In the genomic region with DNA sequence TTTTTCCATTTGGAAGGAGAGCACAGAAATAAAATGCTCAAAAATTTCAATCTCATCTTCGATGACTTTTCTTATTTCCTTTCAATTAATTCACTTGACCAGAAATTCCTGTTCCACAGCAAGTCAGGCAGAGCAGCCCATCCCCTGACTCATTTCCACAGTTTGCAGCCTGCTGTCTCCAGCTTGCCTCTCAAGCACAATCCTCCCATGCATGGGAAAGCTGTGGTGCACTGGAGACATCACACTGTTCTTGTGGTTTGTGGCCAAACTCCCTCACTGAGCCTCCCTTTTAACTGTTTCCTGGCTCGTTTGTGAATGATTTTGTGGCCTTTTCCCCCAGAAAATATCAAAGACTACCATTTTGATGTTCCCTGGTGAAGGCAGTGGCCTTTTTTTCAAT, we compare ENCODE assay signal across 11 cellular contexts.
A peak's percentile ranks its signal among the peaks of the same experiment; 100 is the strongest.
DNase-seq lines count a peak whose midpoint lies in the region; ATAC-seq and TF ChIP-seq lines count a peak whose summit lies in the region.
"Had no signal": no experiment of that assay in that cellular context is flagged by ENCODE, and none has a peak within 500 bp of the region (broad histone marks: within the 10 kb centered on the region; RNA-seq: fewer than 3 reads in every experiment).

No MANE protein-coding gene starts in this region.

- DNase-seq in A172 (ENCODE audit: low spot score) (peak; percentile 73), H4 (ENCODE audit: low spot score) (peak; percentile 92), SK-N-MC (ENCODE audit: low read depth, low spot score) (peak; percentile 85), fibroblast of pulmonary artery (ENCODE audit: low read depth) (peak; percentile 53), NCI-H1048 (lab: John Stamatoyannopoulos, UW) (no peak)
- DNase-seq in stimulated activated naive CD8-positive, alpha-beta T cell treated with anti-CD3 and anti-CD28 coated beads, Interleukin-15, amount 100 ng/mL, for 72 hours, result no peak
- DNase-seq: activated T-cell treated with anti-CD3 and anti-CD28 coated beads, Interleukin-2, amount 50 U/mL, for 1 hour; IMR-90 had no signal

- H3K27me3 ChIP-seq in gastroesophageal sphincter, result no peaks in the 10 kb centered on the region

- peak overlapping the region; percentile 88 for H3K27ac ChIP-seq in SK-N-MC
- H3K27ac ChIP-seq in gastroesophageal sphincter, result no peak overlapping the region

- WGBS in gastroesophageal sphincter (ENCODE audit: low coverage in 1 of 2), 2 donors, result 30 to 67% methylated on average over 1 to 2 of the region's 2 CpGs

- H3K27ac Mint-ChIP-seq in stimulated activated naive CD8-positive, alpha-beta T cell treated with anti-CD3 and anti-CD28 coated beads, Interleukin-15, amount 100 ng/mL, for 72 hours, result no peak overlapping the region

- no peaks in the 10 kb centered on the region for H3K36me3 ChIP-seq in SK-N-MC (ENCODE audit: insufficient read depth, low read length)
- H3K36me3 ChIP-seq in gastroesophageal sphincter, result no peaks in the 10 kb centered on the region

- no peaks in the 10 kb centered on the region for H3K4me1 ChIP-seq in gastroesophageal sphincter

- no peak overlapping the region for H3K9ac ChIP-seq in SK-N-MC (ENCODE audit: insufficient read length)

- no peaks in the 10 kb centered on the region for H3K4me1 Mint-ChIP-seq in stimulated activated naive CD8-positive, alpha-beta T cell treated with anti-CD3 and anti-CD28 coated beads, Interleukin-15, amount 100 ng/mL, for 72 hours

- peaks cover 15% of the 10 kb centered on the region for H3K27me3 Mint-ChIP-seq in stimulated activated naive CD8-positive, alpha-beta T cell treated with anti-CD3 and anti-CD28 coated beads, Interleukin-15, amount 100 ng/mL, for 72 hours

- no peaks in the 10 kb centered on the region for H3K9me3 Mint-ChIP-seq in stimulated activated naive CD8-positive, alpha-beta T cell treated with anti-CD3 and anti-CD28 coated beads, Interleukin-15, amount 100 ng/mL, for 72 hours

- H3K4me3 ChIP-seq in SK-N-MC (peak overlapping the region; percentile 46), fibroblast of pulmonary artery (replicated peaks; ENCODE audit: low read depth, low read length) (no peak overlapping the region), gastroesophageal sphincter (no peak overlapping the region)
- H3K4me3 ChIP-seq: skin epidermis had no signal

- no peak for TF ChIP-seq EP300 in gastroesophageal sphincter (IDR thresholded peaks at IDR 0.05)

- TF ChIP-seq POLR2A in gastroesophageal sphincter (IDR thresholded peaks at IDR 0.05), result no peak

- no peak for TF ChIP-seq CTCF in fibroblast of pulmonary artery (IDR thresholded peaks at IDR 0.05; ENCODE audit: low read length, missing control alignments)
- no peak for TF ChIP-seq CTCF in gastroesophageal sphincter (IDR thresholded peaks at IDR 0.05)

- no peaks in the 10 kb centered on the region for H3K9me3 ChIP-seq in SK-N-MC (ENCODE audit: low read depth, low read length)
- no peaks in the 10 kb centered on the region for H3K9me3 ChIP-seq in gastroesophageal sphincter

- ATAC-seq in HG02759 (IDR thresholded peaks at IDR 0.05; ENCODE audit: unreplicated experiment) (no peak), gastroesophageal sphincter (no peak)
- no peak for ATAC-seq in stimulated activated naive CD8-positive, alpha-beta T cell treated with anti-CD3 and anti-CD28 coated beads, Interleukin-15, amount 100 ng/mL, for 72 hours

- H3K4me3 Mint-ChIP-seq in stimulated activated naive CD8-positive, alpha-beta T cell treated with anti-CD3 and anti-CD28 coated beads, Interleukin-15, amount 100 ng/mL, for 72 hours, result no peak overlapping the region

Comparison
In these comparisons a context has a peak if more than half of its experiments do, and no peak if none do; other contexts are left out.
1. DNase-seq: peak in A172 (single experiment), H4 (single experiment), SK-N-MC (single experiment) and fibroblast of pulmonary artery (single experiment); none in NCI-H1048 (single experiment) and stimulated activated naive CD8-positive, alpha-beta T cell treated with anti-CD3 and anti-CD28 coated beads, Interleukin-15, amount 100 ng/mL, for 72 hours (0 of 2).